18 cellular contexts compared by ENCODE assay signal in the genomic region with DNA sequence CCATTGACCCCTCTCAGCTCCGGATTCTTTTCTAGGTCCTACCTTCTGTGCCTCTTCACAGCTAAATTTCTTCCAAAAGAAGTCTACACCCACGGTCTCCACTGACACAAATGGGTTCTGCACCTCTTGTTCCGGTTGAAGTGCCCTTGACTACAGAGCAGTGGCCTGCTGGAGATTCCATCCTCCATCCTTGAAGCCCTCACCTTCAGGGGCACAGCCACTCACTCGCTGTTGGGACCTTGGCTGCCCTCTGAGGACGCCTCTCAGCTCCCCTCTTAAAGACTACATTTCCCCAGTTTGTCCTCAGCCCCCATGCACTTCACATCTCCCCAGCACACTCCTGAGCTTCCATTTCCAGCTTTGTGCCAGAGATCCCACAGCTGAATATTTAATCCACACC.
"Had no signal": no experiment of that assay in that cellular context is flagged by ENCODE, and none has a peak within 500 bp of the region (broad histone marks: within the 10 kb centered on the region; RNA-seq: fewer than 3 reads in every experiment).

No MANE protein-coding gene starts in this region.

- H3K4me1 ChIP-seq: foreskin keratinocyte, thyroid gland had no signal

- DNase-seq: activated B cell treated with CpG ODN at 0.5 μM for 24 hours; activated CD4-positive, alpha-beta T cell treated with anti-CD3 and anti-CD28 coated beads for 4 hours; activated CD4-positive, alpha-beta T cell treated with anti-CD3 and anti-CD28 coated beads, Interleukin-2, amount 50 U/mL, for 48 hours; activated gamma-delta T cell; activated naive CD4-positive, alpha-beta T cell treated with anti-CD3 and anti-CD28 coated beads, Interleukin-2, amount 50 U/mL, for 16 hours; activated naive CD8-positive, alpha-beta T cell treated with anti-CD3 and anti-CD28 coated beads, Interleukin-2, amount 50 U/mL, for 24 hours; erythroblast; foreskin keratinocyte; immature natural killer cell; kidney glomerular epithelial cell; left ventricle myocardium inferior; nephron progenitor cell; nucleus accumbens; stimulated activated CD4-positive, alpha-beta T cell treated with anti-CD3 and anti-CD28 coated beads, Interleukin-12 subunit alpha, Interleukin-12 subunit beta, amount 100 ng/mL, for 4 hours; stimulated activated CD4-positive, alpha-beta T cell treated with anti-CD3 and anti-CD28 coated beads, Interleukin-4, amount 100 ng/mL, for 4 hours; stimulated activated naive CD8-positive, alpha-beta T cell treated with anti-CD3 and anti-CD28 coated beads, Interleukin-15, Interleukin-2, amounts not matched to agents 100 U/mL and 50 U/mL, for 24 hours; T1000 had no signal

- H3K27ac ChIP-seq: foreskin keratinocyte, left ventricle myocardium inferior, thyroid gland had no signal

- ATAC-seq: activated naive CD8-positive, alpha-beta T cell treated with anti-CD3 and anti-CD28 coated beads, Interleukin-2, amount 50 U/mL, for 24 hours; foreskin keratinocyte; stimulated activated naive CD8-positive, alpha-beta T cell treated with anti-CD3 and anti-CD28 coated beads, Interleukin-15, Interleukin-2, amounts not matched to agents 100 U/mL and 50 U/mL, for 24 hours had no signal

- H3K4me3 ChIP-seq: left ventricle myocardium inferior, thyroid gland had no signal

- H3K36me3 ChIP-seq: thyroid gland had no signal

- H3K9me3 ChIP-seq: left ventricle myocardium inferior, thyroid gland had no signal

- H3K27me3 ChIP-seq: foreskin keratinocyte, thyroid gland had no signal
